1 cellular context compared by ENCODE assay signal in genomic region chr16:59698341-59698979, GRCh38.
TF ChIP-seq lines count a peak whose summit lies in the region.

No MANE protein-coding gene starts in this region.

TF ChIP-seq in endothelial cell of umbilical vein, 7 proteins besides CTCF, POLR2A, EP300 and RAD21 (continued from another document):
- TF ChIP-seq MYC (IDR thresholded peaks at IDR 0.05; ENCODE audit: low read depth, low read length): no peak
- no peak for TF ChIP-seq EZH2 (IDR thresholded peaks at IDR 0.05; ENCODE audit: borderline replicate concordance, low read depth, low read length, severe bottlenecking)
- TF ChIP-seq JUN (IDR thresholded peaks at IDR 0.05; ENCODE audit: borderline replicate concordance, insufficient read depth, insufficient read length, low read depth): no peak
